7 cellular contexts compared by ENCODE assay signal in genomic region chr9:92796297-92796804, GRCh38. TPM values are rescaled to one million over a fixed set of nuclear protein-coding genes. Genes with fewer than 3 reads are reported as not detected.
DNase-seq lines count a peak whose midpoint lies in the region; ATAC-seq, FAIRE-seq and TF ChIP-seq lines count a peak whose summit lies in the region.
"Not testable (repeated sequence)": the region's sequence is repeated elsewhere in the genome, so short reads cannot be mapped to it uniquely, and the experiment has no call there.

No MANE protein-coding gene starts in this region.

- CTCF ChIA-PET in A549 (lab: Yijun Ruan, JAX): interaction anchor here (10.5 kb wide), 1 partner anchor 80 kb away, joined by 138 read pairs; no protein-coding TSS in a partner anchor
- CTCF ChIA-PET in HEK293 (lab: Yijun Ruan, JAX): interaction anchor here (0.9 kb wide), 1 partner anchor 9 kb away, joined by 3 read pairs; no protein-coding TSS in a partner anchor
- CTCF ChIA-PET in H1 (lab: Charles Lee; ENCODE audit: partially characterized antibody): interaction anchor here (1.0 to 11.7 kb wide), 5 partner anchors 11 to 92 kb away, joined by 3 to 236 read pairs (median 4); no protein-coding TSS in a partner anchor
- CTCF ChIA-PET in HepG2 (lab: Yijun Ruan, JAX; ENCODE audit: low intra/inter-chr PET ratio, low total read pairs): not testable (repeated sequence)

- not testable (repeated sequence) for H3K9ac ChIP-seq in H1 (replicated peaks in 1 of 4; ENCODE audit: extremely low read depth in 1 of 4, low read depth in 3 of 4, low read length in 3 of 4); HepG2 (ENCODE audit: insufficient read depth, low read depth, low read length)
- H3K9ac ChIP-seq in neuronal stem cell (ENCODE audit: low read depth, low read length, poor library complexity): peak overlapping the region; percentile 63

- not testable (repeated sequence) for TF ChIP-seq EP300 in A549 (IDR thresholded peaks at IDR 0.05); H1 (IDR thresholded peaks at IDR 0.05; ENCODE audit: borderline replicate concordance in 1 of 2, low read depth in 2 of 2, low read length in 2 of 2); HepG2 (IDR thresholded peaks at IDR 0.05; ENCODE audit: low read depth in 2 of 2, low read length in 2 of 2); HepG2 (CRISPR knock-in tag; IDR thresholded peaks at IDR 0.05; ENCODE audit: borderline replicate concordance)

- not testable (repeated sequence) for H3K79me2 ChIP-seq in H1 (ENCODE audit: control insufficient read depth in 1 of 2, insufficient read depth in 2 of 2, low read length in 2 of 2); HepG2 (ENCODE audit: insufficient read depth, low read length)

- not testable (repeated sequence) for H3K4me2 ChIP-seq in A549; H1 (ENCODE audit: insufficient read depth in 1 of 2, low read depth in 2 of 2, low read length in 2 of 2); neuronal stem cell (ENCODE audit: insufficient read depth, low read length, poor library complexity, severe bottlenecking)
- H3K4me2 ChIP-seq in HepG2 (ENCODE audit: low read depth, low read length): peak overlapping the region; percentile 30; the same call in 1 of the 2 replicates

- H4K91ac ChIP-seq in H1 (replicated peaks; ENCODE audit: insufficient read length, low read length); neuronal stem cell (ENCODE audit: low read depth, low read length, poor library complexity): not testable (repeated sequence)

- H3K4me1 ChIP-seq in A549; HEK293 (ENCODE audit: control insufficient read depth, insufficient read depth, low read length); H1 (replicated peaks in 1 of 4; ENCODE audit: control insufficient read depth in 3 of 4, insufficient read depth in 4 of 4, low read length in 3 of 4); HepG2 (ENCODE audit: insufficient read depth, low read length); neuronal stem cell (ENCODE audit: control insufficient read depth in 2 of 2, insufficient read depth in 1 of 2, low read depth in 1 of 2, low read length in 2 of 2): not testable (repeated sequence)

- not testable (repeated sequence) for H3K23ac ChIP-seq in H1 (ENCODE audit: insufficient read length)
- H3K23ac ChIP-seq in neuronal stem cell (ENCODE audit: low read depth, low read length, poor library complexity): peak overlapping the region; percentile 11

- POLR2A ChIA-PET in A549 (lab: Yijun Ruan, JAX); HEK293 (lab: Yijun Ruan, JAX); H1 (lab: Charles Lee; ENCODE audit: partially characterized antibody); HepG2 (lab: Yijun Ruan, JAX): not testable (repeated sequence)

- H4K8ac ChIP-seq in H1 (ENCODE audit: extremely low read depth, insufficient read depth, low read length); neuronal stem cell (ENCODE audit: low read depth, low read length): not testable (repeated sequence)

- H4K5ac ChIP-seq in H1 (ENCODE audit: insufficient read length, low read depth, low read length): not testable (repeated sequence)

- H3K27ac ChIP-seq in A549; HEK293 (ENCODE audit: extremely low read depth, low read depth, low read length); H1 (ENCODE audit: low read depth, low read length); HepG2 (ENCODE audit: extremely low read length, insufficient read depth, low read length); neuronal stem cell (replicated peaks; ENCODE audit: low read length): not testable (repeated sequence)

- TF ChIP-seq POLR2A in A549 (IDR thresholded peaks at IDR 0.05; ENCODE audit: low read length); H1 (IDR thresholded peaks at IDR 0.05; ENCODE audit: control extremely low read depth in 1 of 2, low read depth in 2 of 2, low read length in 2 of 2); HepG2 (IDR thresholded peaks at IDR 0.05; ENCODE audit: insufficient read depth in 1 of 2, low read depth in 2 of 2, low read length in 2 of 2): not testable (repeated sequence)

- 44% methylated on average over 9 of the region's 9 CpGs for WGBS in A549 (ENCODE audit: missing lambda C conversion rate)
- 79% methylated on average over 9 of the region's 9 CpGs; no CpG with 5 or more reads in 1 of the 2 experiments for WGBS in H1 (ENCODE audit: extremely low coverage in 1 of 2, insufficient coverage in 1 of 2, insufficient read length in 1 of 2, insufficient replicate concordance in 2 of 2, low coverage in 1 of 2, low lambda C conversion rate in 2 of 2, missing lambda C conversion rate in 1 of 2), 2 experiments
- WGBS in HepG2 (ENCODE audit: low lambda C conversion rate): 3% methylated on average over 3 of the region's 9 CpGs
- no CpG with 5 or more reads among the region's 9 CpGs for WGBS in neuronal stem cell (ENCODE audit: extremely low coverage in 2 of 2, insufficient read length in 2 of 2, insufficient replicate concordance in 1 of 2), 2 donors

- not testable (repeated sequence) for FAIRE-seq in A549 (lab: Jason Lieb, UNC); H1 (lab: Jason Lieb, UNC); HepG2 (lab: Jason Lieb, UNC)

- TF ChIP-seq CTCF in A549 (IDR thresholded peaks at IDR 0.05); HEK293 (tag by site-specific recombination; IDR thresholded peaks at IDR 0.05); H1 (IDR thresholded peaks at IDR 0.05; ENCODE audit: control extremely low read depth in 1 of 3, insufficient read depth in 1 of 3, low read depth in 1 of 3, low read length in 3 of 3); HepG2 (CRISPR knock-in tag; IDR thresholded peaks at IDR 0.05): not testable (repeated sequence)

- not testable (repeated sequence) for H2BK20ac ChIP-seq in H1 (ENCODE audit: low read length)

- not testable (repeated sequence) for DNase-seq in A549 (ENCODE audit: low read depth in 1 of 2, low spot score in 1 of 2); H1 (ENCODE audit: low read depth in 1 of 2, low spot score in 2 of 2); HepG2 (ENCODE audit: low spot score); neuronal stem cell (ENCODE audit: low spot score)
- DNase-seq in NCI-H146 (lab: John Stamatoyannopoulos, UW) (peak; percentile 28), NCI-H82 (lab: John Stamatoyannopoulos, UW) (peak; percentile 9)

- H3K23me2 ChIP-seq in H1 (ENCODE audit: low read depth, low read length): not testable (repeated sequence)

- not testable (repeated sequence) for H4K20me1 ChIP-seq in H1 (replicated peaks in 1 of 2; ENCODE audit: control insufficient read depth in 1 of 2, insufficient read depth in 2 of 2, low read length in 2 of 2); HepG2 (ENCODE audit: insufficient read depth, low read length)

- not testable (repeated sequence) for H3K27me3 ChIP-seq in H1 (replicated peaks in 1 of 4; ENCODE audit: control insufficient read depth in 3 of 4, extremely low read depth in 1 of 4, insufficient read depth in 3 of 4, low read length in 3 of 4)
- H3K27me3 ChIP-seq in HepG2 (ENCODE audit: control insufficient read depth in 1 of 2, insufficient read depth in 2 of 2, low read length in 2 of 2) (peaks cover 0 to 11% of the 10 kb centered on the region in 2 experiments; a peak in 2 of 5 replicates), neuronal stem cell (ENCODE audit: control insufficient read depth in 3 of 3, insufficient read depth in 3 of 3, low read depth in 1 of 3, low read length in 3 of 3) (peaks cover 0 to 18% (median 2%) of the 10 kb centered on the region in 3 experiments)

- ATAC-seq in A549: peak; percentile 15 to 48; a peak in 3 of 6 replicates
- ATAC-seq in HepG2: peak; percentile 88

- not testable (repeated sequence) for BruUV-seq in HepG2 (replicated peaks; lab: Mats Ljungman, UMichigan)

- not testable (repeated sequence) for H2AK5ac ChIP-seq in H1 (ENCODE audit: low read depth, low read length); neuronal stem cell (ENCODE audit: low read depth, low read length)

- in situ Hi-C loops in HepG2 (cut with HindIII; ENCODE audit: extremely low pct_ligation_motif_present, low pct_unique_long_range_greater_than_20kb): not testable (repeated sequence)

- not testable (repeated sequence) for H2BK5ac ChIP-seq in H1 (ENCODE audit: low read depth, low read length); neuronal stem cell (ENCODE audit: low read length)

- H2AFZ ChIP-seq in H1 (ENCODE audit: low read length); HepG2 (ENCODE audit: low read length); neuronal stem cell (ENCODE audit: low read length): not testable (repeated sequence)

- not testable (repeated sequence) for H3K79me1 ChIP-seq in H1 (ENCODE audit: low read depth, low read length); neuronal stem cell (ENCODE audit: low read depth, low read length)

- not testable (repeated sequence) for H2BK120ac ChIP-seq in H1 (replicated peaks; ENCODE audit: low read depth, low read length); neuronal stem cell (ENCODE audit: low read depth, low read length)

- not testable (repeated sequence) for TF ChIP-seq RAD21 in A549 (conservative IDR thresholded peaks at IDR 0.05 in 1 of 2, IDR thresholded peaks at IDR 0.05 in 1 of 2); H1 (IDR thresholded peaks at IDR 0.05 in 1 of 2, conservative IDR thresholded peaks at IDR 0.05 in 1 of 2; ENCODE audit: low read depth in 2 of 2, low read length in 2 of 2); HepG2 (CRISPR knock-in tag; IDR thresholded peaks at IDR 0.05)

- not testable (repeated sequence) for H3K56ac ChIP-seq in H1 (replicated peaks; ENCODE audit: insufficient read length, low read depth, low read length)

- not testable (repeated sequence) for H3K18ac ChIP-seq in H1 (ENCODE audit: extremely low read depth, low read length)
- H3K18ac ChIP-seq in neuronal stem cell (ENCODE audit: low read length): peak overlapping the region; percentile 27

- H2BK12ac ChIP-seq in H1 (ENCODE audit: low read depth, low read length) (0 out of 2 replicates have a peak overlapping the region, but pooled peaks have one; percentile 3), neuronal stem cell (ENCODE audit: low read length) (peak overlapping the region; percentile 30)

- not testable (repeated sequence) for H3K14ac ChIP-seq in H1 (ENCODE audit: insufficient read length); neuronal stem cell (ENCODE audit: low read length)

- H3K4me3 ChIP-seq in A549; HEK293 (ENCODE audit: low read depth, low read length); H1 (ENCODE audit: extremely low read depth in 1 of 4, insufficient read depth in 2 of 4, low read depth in 3 of 4, low read length in 4 of 4); HepG2 (replicated peaks in 1 of 3; ENCODE audit: insufficient read depth in 1 of 3, low read depth in 2 of 3, low read length in 3 of 3); neuronal stem cell (ENCODE audit: low read length in 2 of 2): not testable (repeated sequence)

- H3K4ac ChIP-seq in H1 (replicated peaks; ENCODE audit: insufficient read length, low read depth, low read length); neuronal stem cell (ENCODE audit: low read length): not testable (repeated sequence)

- H3K36me3 ChIP-seq in HEK293 (ENCODE audit: control insufficient read depth in 2 of 2, insufficient read depth in 1 of 2, low read length in 2 of 2); H1 (ENCODE audit: control insufficient read depth in 2 of 4, insufficient read depth in 4 of 4, low read length in 3 of 4); HepG2 (replicated peaks in 1 of 2; ENCODE audit: control insufficient read depth in 1 of 2, insufficient read depth in 2 of 2, low read length in 2 of 2); neuronal stem cell (replicated peaks in 1 of 2; ENCODE audit: control insufficient read depth in 2 of 2, insufficient read depth in 2 of 2, low read length in 2 of 2): not testable (repeated sequence)

- H3K9me3 ChIP-seq in A549; HEK293 (ENCODE audit: control insufficient read depth, insufficient read depth, low read depth, low read length); H1 (ENCODE audit: insufficient read depth in 2 of 2, low read depth in 1 of 2, low read length in 1 of 2); HepG2 (ENCODE audit: low read length); neuronal stem cell (replicated peaks in 1 of 2; ENCODE audit: control insufficient read depth in 2 of 2, insufficient read depth in 1 of 2, low read depth in 1 of 2, low read length in 2 of 2): not testable (repeated sequence)

- not testable (repeated sequence) for H2BK15ac ChIP-seq in H1 (ENCODE audit: low read length); neuronal stem cell (ENCODE audit: low read length)

- intact Hi-C loops in HepG2 (cut with micrococcal nuclease; ENCODE audit: unreplicated experiment): not testable (repeated sequence)

RNA-seq across cellular contexts. Expression of gene BICD2, which starts 31.7 kb away (rescaled TPM):
- 10.2 and 11.6 TPM in 2 replicates for polyA plus RNA-seq in A549 (2011; rRNA removed)
- polyA plus RNA-seq in A549 (2012; cell fraction: cytosol; rRNA removed): 17.7 and 21.0 TPM in 2 replicates
- 21.3 and 28.6 TPM in 2 replicates for polyA plus RNA-seq in A549 (2012; cell fraction: nucleus; rRNA removed)
- polyA plus RNA-seq in A549 (2017; fragmentation: RNase III; extraction: RNeasy Plus Mini Kit Qiagen cat#74134 plus additional on column Dnase treatment): 24.7 to 26.7 TPM (median 26.1 TPM) in 3 replicates
- 8.6 and 9.4 TPM in 2 replicates for polyA minus RNA-seq in A549 (2011; rRNA and poly(A)+ RNA removed)
- 22.8 and 22.9 TPM in 2 replicates for total RNA-seq in H1 (2021; fragmentation: NEBNext Ultra II Directional; extraction: Animal tissue kit (Norgen Biotek cat#: 25700))
- 6.6 and 9.7 TPM in 2 replicates for polyA plus RNA-seq in H1 (2011; rRNA removed)
- 6.7 TPM for polyA plus RNA-seq in H1 (2011; cell fraction: cytosol; rRNA removed)
- polyA plus RNA-seq in H1 (2011; cell fraction: nucleus; rRNA removed): 9.6 TPM
- 11.7 to 13.9 TPM (median 12.5 TPM) in 4 replicates for polyA plus RNA-seq in H1 (2012, experiment 1 of 2)
- 4.3 TPM for polyA plus RNA-seq in H1 (2012, experiment 2 of 2)
- 12.0 TPM for polyA plus RNA-seq in H1 (2013, experiment 1 of 2)
- polyA plus RNA-seq in H1 (2013, experiment 2 of 2): 12.8 TPM
- 12.8 and 13.2 TPM in 2 replicates for polyA minus RNA-seq in H1 (2011; rRNA and poly(A)+ RNA removed)
- polyA minus RNA-seq in H1 (2011; cell fraction: cytosol; rRNA and poly(A)+ RNA removed): 10.7 TPM
- 14.0 TPM for polyA minus RNA-seq in H1 (2011; cell fraction: nucleus; rRNA and poly(A)+ RNA removed)
- 17.4 and 18.3 TPM in 2 replicates for total RNA-seq in HepG2 (2016; rRNA removed; fragmentation: Illumina TruSeq; extraction: Trizol)
- total RNA-seq in HepG2 (2016; cell fraction: cytosol; rRNA removed; fragmentation: Illumina TruSeq; extraction: Trizol; ENCODE audit: low read depth): 2.2 and 2.6 TPM in 2 replicates
- 17.1 and 17.9 TPM in 2 replicates for total RNA-seq in HepG2 (2016; cell fraction: insoluble cytoplasmic fraction; rRNA removed; fragmentation: Illumina TruSeq; extraction: Trizol)
- total RNA-seq in HepG2 (2016; cell fraction: membrane; rRNA removed; fragmentation: Illumina TruSeq; extraction: Trizol): 7.5 and 8.2 TPM in 2 replicates
- total RNA-seq in HepG2 (2016; cell fraction: nucleus; rRNA removed; fragmentation: Illumina TruSeq; extraction: Trizol): 15.1 and 18.6 TPM in 2 replicates
- 5.1 and 6.3 TPM in 2 replicates for polyA plus RNA-seq in HepG2 (2011; rRNA removed)
- polyA plus RNA-seq in HepG2 (2011; cell fraction: cytosol; rRNA removed): 5.7 and 6.0 TPM in 2 replicates
- 9.9 and 11.3 TPM in 2 replicates for polyA plus RNA-seq in HepG2 (2011; cell fraction: nucleus; rRNA removed)
- polyA plus RNA-seq in HepG2 (2012): 9.8 and 11.5 TPM in 2 replicates
- 1.1 TPM in 2 replicates for polyA plus RNA-seq in HepG2 (2016; cell fraction: cytosol; fragmentation: Illumina TruSeq; extraction: Trizol; ENCODE audit: low read depth)
- polyA plus RNA-seq in HepG2 (2016; cell fraction: insoluble cytoplasmic fraction; fragmentation: Illumina TruSeq; extraction: Trizol; ENCODE audit: low read depth): 15.2 and 16.4 TPM in 2 replicates
- 3.5 and 4.1 TPM in 2 replicates for polyA plus RNA-seq in HepG2 (2016; cell fraction: membrane; fragmentation: Illumina TruSeq; extraction: Trizol; ENCODE audit: low read depth)
- polyA plus RNA-seq in HepG2 (2016; cell fraction: nucleus; fragmentation: Illumina TruSeq; extraction: Trizol; ENCODE audit: insufficient read depth, low read depth): 17.8 and 17.9 TPM in 2 replicates
- 10.1 and 10.5 TPM in 2 replicates for polyA minus RNA-seq in HepG2 (2011; rRNA and poly(A)+ RNA removed; ENCODE audit: low replicate concordance)
- 6.4 and 6.6 TPM in 2 replicates for polyA minus RNA-seq in HepG2 (2011; cell fraction: cytosol; rRNA and poly(A)+ RNA removed)
- polyA minus RNA-seq in HepG2 (2011; cell fraction: nucleus; rRNA and poly(A)+ RNA removed): 8.7 and 9.5 TPM in 2 replicates
- polyA plus RNA-seq in neuronal stem cell (2013, experiment 1 of 2): 13.6 TPM
- 14.2 TPM for polyA plus RNA-seq in neuronal stem cell (2013, experiment 2 of 2)
